In genomic region chr2:176518823-176519222, GRCh38 we compare ENCODE assay signal across 14 cellular contexts.
DNase-seq lines count a peak whose midpoint lies in the region; ATAC-seq and TF ChIP-seq lines count a peak whose summit lies in the region.
"Had no signal": no experiment of that assay in that cellular context is flagged by ENCODE, and none has a peak within 500 bp of the region (broad histone marks: within the 10 kb centered on the region; RNA-seq: fewer than 3 reads in every experiment).

No MANE protein-coding gene starts in this region.

- ATAC-seq in GM19455 (IDR thresholded peaks at IDR 0.05; ENCODE audit: unreplicated experiment), result no peak
- ATAC-seq in stimulated activated naive CD8-positive, alpha-beta T cell treated with anti-CD3 and anti-CD28 coated beads, Interleukin-15, Interleukin-2, amounts not matched to agents 100 U/mL and 50 U/mL, for 24 hours, result no peak

- no peak for TF ChIP-seq CTCF in fibroblast of pulmonary artery (IDR thresholded peaks at IDR 0.05; ENCODE audit: low read length, missing control alignments)

- H3K36me3 ChIP-seq in MG63, result no peaks in the 10 kb centered on the region
- H3K36me3 ChIP-seq: pancreas had no signal

- no peaks in the 10 kb centered on the region for H3K9me3 ChIP-seq in MG63

- no peaks in the 10 kb centered on the region for H3K27me3 ChIP-seq in MG63
- H3K27me3 ChIP-seq: pancreas had no signal

- H3K4me3 ChIP-seq in MG63 (no peak overlapping the region), fibroblast of pulmonary artery (replicated peaks; ENCODE audit: low read depth, low read length) (no peak overlapping the region)
- H3K4me3 ChIP-seq: pancreas had no signal

- DNase-seq in DMS79 (lab: John Stamatoyannopoulos, UW) (peak; percentile 16), MG63 (peak; percentile 57), fibroblast of pulmonary artery (ENCODE audit: low read depth) (peak; percentile 36), lung microvascular endothelial cell (ENCODE audit: low read depth in 2 of 2) (peak; percentile 91 to 95), DMS53 treated with DMSO at 0.1 percent for 48 hours (lab: John Stamatoyannopoulos, UW; ENCODE audit: unreplicated experiment) (no peak), D341Med (ENCODE audit: low spot score) (no peak)
- no peak for DNase-seq in stimulated activated naive CD8-positive, alpha-beta T cell treated with anti-CD3 and anti-CD28 coated beads, Interleukin-15, Interleukin-2, amounts not matched to agents 100 U/mL and 50 U/mL, for 24 hours
- DNase-seq: activated CD4-positive, alpha-beta T cell treated with anti-CD3 and anti-CD28 coated beads, Interleukin-2, amount 50 U/mL, for 4 hours; cortex of kidney; NCI-H187; NCI-H524 treated with DMSO at 0.1 percent for 48 hours; pancreas; T-helper 9 cell had no signal

Comparison
In these comparisons a context has a peak if more than half of its experiments do, and no peak if none do; other contexts are left out.
1. DNase-seq: peak in DMS79 (single experiment), MG63 (single experiment), fibroblast of pulmonary artery (single experiment) and lung microvascular endothelial cell (2 of 2); none in DMS53 treated with DMSO at 0.1 percent for 48 hours (single experiment), stimulated activated naive CD8-positive, alpha-beta T cell treated with anti-CD3 and anti-CD28 coated beads, Interleukin-15, Interleukin-2, amounts not matched to agents 100 U/mL and 50 U/mL, for 24 hours (single experiment) and D341Med (single experiment).